In the genomic region with DNA sequence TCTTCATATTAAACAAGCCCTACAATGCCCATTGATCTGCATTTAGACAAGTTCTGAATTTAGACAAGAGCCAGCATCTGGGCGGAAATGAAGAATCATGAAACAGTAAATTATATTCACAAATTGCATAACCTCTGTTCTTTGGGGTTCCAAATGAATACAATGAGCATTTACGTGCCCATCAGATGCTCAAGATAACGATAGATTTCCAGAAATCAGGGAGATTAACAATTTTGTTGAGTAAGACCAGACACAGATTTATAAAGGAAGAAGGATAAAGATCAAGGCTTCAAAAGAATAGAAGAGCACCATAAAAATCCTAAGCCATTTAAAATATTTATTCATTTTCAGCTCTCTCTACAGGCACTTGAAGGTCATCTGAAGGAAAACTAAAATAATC, we compare ENCODE assay signal across 26 cellular contexts. TPM values are rescaled to one million over a fixed set of nuclear protein-coding genes. Genes with fewer than 3 reads are reported as not detected.
A peak's percentile ranks its signal among the peaks of the same experiment; 100 is the strongest.
DNase-seq lines count a peak whose midpoint lies in the region; ATAC-seq, FAIRE-seq and TF ChIP-seq lines count a peak whose summit lies in the region.
"Had no signal": no experiment of that assay in that cellular context is flagged by ENCODE, and none has a peak within 500 bp of the region (broad histone marks: within the 10 kb centered on the region; RNA-seq: fewer than 3 reads in every experiment).

No MANE protein-coding gene starts in this region.

- ATAC-seq in SK-N-SH treated with all-trans-retinoic acid at 6 μM for 48 hours (no peak), HG02852 (IDR thresholded peaks at IDR 0.05; ENCODE audit: unreplicated experiment) (no peak), left ventricle myocardium superior (no peak), WTC11 (no peak)
- ATAC-seq: A549; CD8-positive, alpha-beta T cell; GM12878 had no signal

- peaks cover 73% of the 10 kb centered on the region for H3K27me3 Mint-ChIP-seq in WTC11 (ENCODE audit: low read depth)
- H3K27me3 Mint-ChIP-seq: B cell; CD4-positive, alpha-beta T cell had no signal

- no peak overlapping the region for H3K27ac Mint-ChIP-seq in WTC11
- H3K27ac Mint-ChIP-seq: B cell; CD4-positive, alpha-beta T cell; CD8-positive, alpha-beta T cell had no signal

- intact Hi-C loops in left ventricle myocardium superior (cut with micrococcal nuclease), result no loop called here

- peaks cover 35% of the 10 kb centered on the region for H3K4me1 Mint-ChIP-seq in WTC11
- H3K4me1 Mint-ChIP-seq: B cell had no signal

- CTCF ChIA-PET in WTC11 (lab: Charles Lee), result no interaction called here

- TF ChIP-seq CTCF in D721Med (IDR thresholded peaks at IDR 0.05; ENCODE audit: insufficient read depth, missing control alignments) (no peak), WTC11 (IDR thresholded peaks at IDR 0.05) (no peak)

- no peak overlapping the region for H3K4me3 Mint-ChIP-seq in WTC11
- H3K4me3 Mint-ChIP-seq: B cell; CD4-positive, alpha-beta T cell; CD8-positive, alpha-beta T cell had no signal

- H3K36me3 Mint-ChIP-seq in WTC11, result peaks cover 2% of the 10 kb centered on the region; the same call in 1 of the 2 replicates
- H3K36me3 Mint-ChIP-seq: CD8-positive, alpha-beta T cell had no signal

- POLR2A ChIA-PET in WTC11 (lab: Charles Lee), result no interaction called here

- H3K9me3 Mint-ChIP-seq in WTC11, result peaks cover 5% of the 10 kb centered on the region; the same call in 1 of the 2 replicates

- DNase-seq in D721Med (ENCODE audit: insufficient read length, low spot score) (no peak), SK-N-DZ (ENCODE audit: low spot score) (peak; percentile 24), left ventricle myocardium superior (no peak), WTC11 (ENCODE audit: low spot score) (no peak)
- DNase-seq: AML-193; Caco-2; Calu3; CD4-positive, alpha-beta T cell; CD8-positive, alpha-beta T cell; DMS 273 treated with DMSO at 0.1 percent for 48 hours; DMS153; DMS53; DMS79; DND-41; EL; GDM1 had no signal

- FAIRE-seq in D721Med (lab: Jason Lieb, UNC), result peak; percentile 98
- FAIRE-seq: A549, GM12878, GM12892, GM18507 had no signal

TF ChIP-seq in SK-N-SH treated with all-trans-retinoic acid at 6 μM for 48 hours, 23 proteins besides CTCF, POLR2A, EP300 and RAD21:
- TF ChIP-seq TCF4 (CRISPR knock-in tag; IDR thresholded peaks at IDR 0.05; ENCODE audit: borderline replicate concordance), result peak; percentile 76
- no peak for TF ChIP-seq OSR1 (CRISPR knock-in tag; IDR thresholded peaks at IDR 0.05)

TF ChIP-seq in WTC11, 78 proteins besides CTCF, POLR2A, EP300 and RAD21 (continues in another document):
- TF ChIP-seq, protein P1, sequence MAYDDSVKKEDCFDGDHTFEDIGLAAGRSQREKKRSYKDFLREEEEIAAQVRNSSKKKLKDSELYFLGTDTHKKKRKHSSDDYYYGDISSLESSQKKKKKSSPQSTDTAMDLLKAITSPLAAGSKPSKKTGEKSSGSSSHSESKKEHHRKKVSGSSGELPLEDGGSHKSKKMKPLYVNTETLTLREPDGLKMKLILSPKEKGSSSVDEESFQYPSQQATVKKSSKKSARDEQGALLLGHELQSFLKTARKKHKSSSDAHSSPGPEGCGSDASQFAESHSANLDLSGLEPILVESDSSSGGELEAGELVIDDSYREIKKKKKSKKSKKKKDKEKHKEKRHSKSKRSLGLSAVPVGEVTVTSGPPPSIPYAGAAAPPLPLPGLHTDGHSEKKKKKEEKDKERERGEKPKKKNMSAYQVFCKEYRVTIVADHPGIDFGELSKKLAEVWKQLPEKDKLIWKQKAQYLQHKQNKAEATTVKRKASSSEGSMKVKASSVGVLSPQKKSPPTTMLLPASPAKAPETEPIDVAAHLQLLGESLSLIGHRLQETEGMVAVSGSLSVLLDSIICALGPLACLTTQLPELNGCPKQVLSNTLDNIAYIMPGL (CRISPR knock-in tag; IDR thresholded peaks at IDR 0.05), result no peak
- no peak for TF ChIP-seq ZNF396 (CRISPR knock-in tag; IDR thresholded peaks at IDR 0.05; ENCODE audit: borderline replicate concordance)
- TF ChIP-seq PRRX2 (CRISPR knock-in tag; IDR thresholded peaks at IDR 0.05), result no peak
- TF ChIP-seq, protein P2, sequence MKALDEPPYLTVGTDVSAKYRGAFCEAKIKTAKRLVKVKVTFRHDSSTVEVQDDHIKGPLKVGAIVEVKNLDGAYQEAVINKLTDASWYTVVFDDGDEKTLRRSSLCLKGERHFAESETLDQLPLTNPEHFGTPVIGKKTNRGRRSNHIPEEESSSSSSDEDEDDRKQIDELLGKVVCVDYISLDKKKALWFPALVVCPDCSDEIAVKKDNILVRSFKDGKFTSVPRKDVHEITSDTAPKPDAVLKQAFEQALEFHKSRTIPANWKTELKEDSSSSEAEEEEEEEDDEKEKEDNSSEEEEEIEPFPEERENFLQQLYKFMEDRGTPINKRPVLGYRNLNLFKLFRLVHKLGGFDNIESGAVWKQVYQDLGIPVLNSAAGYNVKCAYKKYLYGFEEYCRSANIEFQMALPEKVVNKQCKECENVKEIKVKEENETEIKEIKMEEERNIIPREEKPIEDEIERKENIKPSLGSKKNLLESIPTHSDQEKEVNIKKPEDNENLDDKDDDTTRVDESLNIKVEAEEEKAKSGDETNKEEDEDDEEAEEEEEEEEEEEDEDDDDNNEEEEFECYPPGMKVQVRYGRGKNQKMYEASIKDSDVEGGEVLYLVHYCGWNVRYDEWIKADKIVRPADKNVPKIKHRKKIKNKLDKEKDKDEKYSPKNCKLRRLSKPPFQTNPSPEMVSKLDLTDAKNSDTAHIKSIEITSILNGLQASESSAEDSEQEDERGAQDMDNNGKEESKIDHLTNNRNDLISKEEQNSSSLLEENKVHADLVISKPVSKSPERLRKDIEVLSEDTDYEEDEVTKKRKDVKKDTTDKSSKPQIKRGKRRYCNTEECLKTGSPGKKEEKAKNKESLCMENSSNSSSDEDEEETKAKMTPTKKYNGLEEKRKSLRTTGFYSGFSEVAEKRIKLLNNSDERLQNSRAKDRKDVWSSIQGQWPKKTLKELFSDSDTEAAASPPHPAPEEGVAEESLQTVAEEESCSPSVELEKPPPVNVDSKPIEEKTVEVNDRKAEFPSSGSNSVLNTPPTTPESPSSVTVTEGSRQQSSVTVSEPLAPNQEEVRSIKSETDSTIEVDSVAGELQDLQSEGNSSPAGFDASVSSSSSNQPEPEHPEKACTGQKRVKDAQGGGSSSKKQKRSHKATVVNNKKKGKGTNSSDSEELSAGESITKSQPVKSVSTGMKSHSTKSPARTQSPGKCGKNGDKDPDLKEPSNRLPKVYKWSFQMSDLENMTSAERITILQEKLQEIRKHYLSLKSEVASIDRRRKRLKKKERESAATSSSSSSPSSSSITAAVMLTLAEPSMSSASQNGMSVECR (CRISPR knock-in tag; IDR thresholded peaks at IDR 0.05; ENCODE audit: borderline replicate concordance), result no peak
- TF ChIP-seq EMX1 (CRISPR knock-in tag; IDR thresholded peaks at IDR 0.05), result no peak
- TF ChIP-seq TCF7 (CRISPR knock-in tag; IDR thresholded peaks at IDR 0.05; ENCODE audit: low read depth), result no peak
- TF ChIP-seq, protein P3, sequence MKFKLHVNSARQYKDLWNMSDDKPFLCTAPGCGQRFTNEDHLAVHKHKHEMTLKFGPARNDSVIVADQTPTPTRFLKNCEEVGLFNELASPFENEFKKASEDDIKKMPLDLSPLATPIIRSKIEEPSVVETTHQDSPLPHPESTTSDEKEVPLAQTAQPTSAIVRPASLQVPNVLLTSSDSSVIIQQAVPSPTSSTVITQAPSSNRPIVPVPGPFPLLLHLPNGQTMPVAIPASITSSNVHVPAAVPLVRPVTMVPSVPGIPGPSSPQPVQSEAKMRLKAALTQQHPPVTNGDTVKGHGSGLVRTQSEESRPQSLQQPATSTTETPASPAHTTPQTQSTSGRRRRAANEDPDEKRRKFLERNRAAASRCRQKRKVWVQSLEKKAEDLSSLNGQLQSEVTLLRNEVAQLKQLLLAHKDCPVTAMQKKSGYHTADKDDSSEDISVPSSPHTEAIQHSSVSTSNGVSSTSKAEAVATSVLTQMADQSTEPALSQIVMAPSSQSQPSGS (CRISPR knock-in tag; IDR thresholded peaks at IDR 0.05; ENCODE audit: borderline replicate concordance, low read depth), result no peak
- no peak for TF ChIP-seq NFATC4 (CRISPR knock-in tag; IDR thresholded peaks at IDR 0.05)
- TF ChIP-seq, protein P4, sequence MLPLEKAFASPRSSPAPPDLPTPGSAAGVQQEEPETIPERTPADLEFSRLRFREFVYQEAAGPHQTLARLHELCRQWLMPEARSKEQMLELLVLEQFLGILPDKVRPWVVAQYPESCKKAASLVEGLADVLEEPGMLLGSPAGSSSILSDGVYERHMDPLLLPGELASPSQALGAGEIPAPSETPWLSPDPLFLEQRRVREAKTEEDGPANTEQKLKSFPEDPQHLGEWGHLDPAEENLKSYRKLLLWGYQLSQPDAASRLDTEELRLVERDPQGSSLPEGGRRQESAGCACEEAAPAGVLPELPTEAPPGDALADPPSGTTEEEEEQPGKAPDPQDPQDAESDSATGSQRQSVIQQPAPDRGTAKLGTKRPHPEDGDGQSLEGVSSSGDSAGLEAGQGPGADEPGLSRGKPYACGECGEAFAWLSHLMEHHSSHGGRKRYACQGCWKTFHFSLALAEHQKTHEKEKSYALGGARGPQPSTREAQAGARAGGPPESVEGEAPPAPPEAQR (CRISPR knock-in tag; IDR thresholded peaks at IDR 0.05), result no peak
- TF ChIP-seq, protein P5, sequence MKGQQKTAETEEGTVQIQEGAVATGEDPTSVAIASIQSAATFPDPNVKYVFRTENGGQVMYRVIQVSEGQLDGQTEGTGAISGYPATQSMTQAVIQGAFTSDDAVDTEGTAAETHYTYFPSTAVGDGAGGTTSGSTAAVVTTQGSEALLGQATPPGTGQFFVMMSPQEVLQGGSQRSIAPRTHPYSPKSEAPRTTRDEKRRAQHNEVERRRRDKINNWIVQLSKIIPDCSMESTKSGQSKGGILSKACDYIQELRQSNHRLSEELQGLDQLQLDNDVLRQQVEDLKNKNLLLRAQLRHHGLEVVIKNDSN (CRISPR knock-in tag; IDR thresholded peaks at IDR 0.05), result no peak

RNA-seq across cellular contexts. Expression of a gene that starts 59.7 kb away (rescaled TPM):
- polyA plus RNA-seq in SK-N-DZ (2014; cell fraction: cytosol; rRNA removed), result 0.09 and 0.18 TPM in 2 replicates
- polyA plus RNA-seq in SK-N-DZ (2014; cell fraction: nucleus; rRNA removed), result 0.06 TPM in 1 of 2 replicates, not detected in the other
- total RNA-seq in left ventricle myocardium superior (not detected), WTC11 (2021) (0.16 to 0.39 TPM (median 0.16 TPM) in 3 replicates)
- total RNA-seq: A172, B cell, Caco-2, Calu3, Daoy, G401, GM12878 had no signal
- polyA plus RNA-seq: A549, GM12878 had no signal
